In the genomic region with DNA sequence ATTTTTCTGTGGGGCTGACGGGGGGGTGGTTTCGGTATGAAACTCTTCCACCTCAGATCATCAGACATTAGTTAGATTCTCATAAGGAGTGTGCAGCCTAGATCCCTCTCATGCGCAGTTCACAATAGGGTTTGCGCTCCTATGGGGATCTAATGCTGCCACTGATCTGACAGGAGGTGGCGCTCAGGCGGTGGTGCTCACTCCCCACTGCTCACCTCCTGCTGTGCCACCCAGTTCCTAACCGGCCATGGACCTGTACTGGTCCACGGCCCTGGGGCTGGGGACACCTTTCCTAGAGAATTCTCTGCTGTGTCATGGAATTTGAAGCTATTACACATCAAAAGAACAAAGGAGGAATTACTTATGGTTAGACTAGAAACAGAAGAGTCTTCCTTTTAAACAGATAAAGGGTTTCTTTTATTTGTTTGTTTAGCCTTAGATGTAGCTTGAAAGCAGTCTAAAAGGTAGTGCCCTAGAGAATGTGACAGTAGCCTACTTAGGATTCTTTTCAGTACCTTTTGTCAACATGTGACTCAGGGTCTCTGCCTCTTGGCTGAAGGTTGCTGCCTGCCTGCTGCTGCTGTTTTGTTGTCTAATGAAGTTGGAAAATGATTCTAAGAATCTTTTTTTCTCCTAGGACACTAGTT, we compare ENCODE assay signal across 23 cellular contexts. TPM values are rescaled to one million over a fixed set of nuclear protein-coding genes. Genes with fewer than 3 reads are reported as not detected.
DNase-seq lines count a peak whose midpoint lies in the region; ATAC-seq, FAIRE-seq and TF ChIP-seq lines count a peak whose summit lies in the region.
"Had no signal": no experiment of that assay in that cellular context is flagged by ENCODE, and none has a peak within 500 bp of the region (broad histone marks: within the 10 kb centered on the region; RNA-seq: fewer than 3 reads in every experiment).

No MANE protein-coding gene starts in this region.

- no peak for TF ChIP-seq POLR2A in HCT116 (IDR thresholded peaks at IDR 0.05; ENCODE audit: borderline replicate concordance, extremely low read depth, insufficient read depth, insufficient read length)
- no peak for TF ChIP-seq POLR2A in transverse colon (IDR thresholded peaks at IDR 0.05)

- POLR2A ChIA-PET in HCT116 (lab: Charles Lee): no interaction called here

- TF ChIP-seq EP300 in transverse colon (IDR thresholded peaks at IDR 0.05; ENCODE audit: low read depth): no peak

- no peaks in the 10 kb centered on the region for H3K9me2 ChIP-seq in HCT116 (ENCODE audit: insufficient read depth)

- 97% methylated on average over 8 of the region's 8 CpGs; no CpG with 5 or more reads in 1 of the 2 donors for WGBS in transverse colon (ENCODE audit: low coverage in 1 of 2), 2 donors

- TF ChIP-seq CTCF in HCT116 (IDR thresholded peaks at IDR 0.05 in 2 of 3, conservative IDR thresholded peaks at IDR 0.05 in 1 of 3; ENCODE audit: borderline replicate concordance in 1 of 3, insufficient read depth in 1 of 3, low read depth in 2 of 3, low read length in 2 of 3): 0 out of 6 replicates have a peak, but pooled peaks of 1 of the 3 experiments have one; percentile 13
- TF ChIP-seq CTCF in bronchial epithelial cell (IDR thresholded peaks at IDR 0.05; ENCODE audit: insufficient read depth, low read length, severe bottlenecking): no peak
- TF ChIP-seq CTCF in neutrophil (IDR thresholded peaks at IDR 0.05): no peak
- no peak for TF ChIP-seq CTCF in transverse colon (IDR thresholded peaks at IDR 0.05)
- no peak for TF ChIP-seq CTCF in brain microvascular endothelial cell (IDR thresholded peaks at IDR 0.05; ENCODE audit: low read depth, low read length, missing control alignments)

- TF ChIP-seq RAD21 in HCT116 (IDR thresholded peaks at IDR 0.05; ENCODE audit: low read depth): peak; percentile 11; the same call in 1 of the 2 replicates

- in situ Hi-C loops in transverse colon (cut with MboI; ENCODE audit: low pct_ligation_motif_present in 1 of 4, low pct_unique_long_range_greater_than_20kb in 1 of 4, low sequenced_read_pairs in 3 of 4): no loop called here
- in situ Hi-C loops in brain microvascular endothelial cell (cut with HindIII; ENCODE audit: low pct_ligation_motif_present, low sequenced_read_pairs): no loop called here

- peaks cover 40% of the 10 kb centered on the region for H3K36me3 Mint-ChIP-seq in activated naive CD4-positive, alpha-beta T cell treated with anti-CD3 and anti-CD28 coated beads for 36 hours (ENCODE audit: low read depth)

- H3K4me1 Mint-ChIP-seq in activated naive CD4-positive, alpha-beta T cell treated with anti-CD3 and anti-CD28 coated beads for 36 hours (ENCODE audit: low read depth): peaks cover 20% of the 10 kb centered on the region

- CTCF ChIA-PET in HCT116 (lab: Charles Lee): no interaction called here
- CTCF ChIA-PET in activated naive CD4-positive, alpha-beta T cell treated with anti-CD3 and anti-CD28 coated beads for 36 hours (lab: Charles Lee): interaction anchor here (0.7 to 1.3 kb wide), 2 partner anchors 33 to 49 kb away, joined by 3 read pairs; no protein-coding TSS in a partner anchor

- no peak overlapping the region for H2AFZ ChIP-seq in HCT116 (ENCODE audit: low read depth, low read length, poor library complexity, severe bottlenecking)

- peaks cover 60% of the 10 kb centered on the region for H3K79me2 ChIP-seq in HCT116 (ENCODE audit: insufficient read depth, low read length)

- H3K27me3 Mint-ChIP-seq in activated naive CD4-positive, alpha-beta T cell treated with anti-CD3 and anti-CD28 coated beads for 36 hours (ENCODE audit: low read depth): no peaks in the 10 kb centered on the region
- H3K27me3 Mint-ChIP-seq: progenitor cell of endocrine pancreas had no signal

- peaks cover 100% of the 10 kb centered on the region for H3K36me3 ChIP-seq in BLaER1
- 0 out of 4 replicates have a peak, but pooled peaks cover 0 to 3% of the 10 kb centered on the region in 2 experiments for H3K36me3 ChIP-seq in HCT116 (ENCODE audit: control insufficient read depth in 1 of 2, insufficient read depth in 2 of 2, low read length in 2 of 2)
- no peaks in the 10 kb centered on the region for H3K36me3 ChIP-seq in bronchial epithelial cell (ENCODE audit: control insufficient read depth, insufficient read depth, low read length)
- peaks cover 26% of the 10 kb centered on the region for H3K36me3 ChIP-seq in neutrophil
- H3K36me3 ChIP-seq in transverse colon: peaks cover 0 to 18% (median 0%) of the 10 kb centered on the region in 4 donors
- peaks cover 6% of the 10 kb centered on the region for H3K36me3 ChIP-seq in brain microvascular endothelial cell (replicated peaks)

- FAIRE-seq in bronchial epithelial cell (lab: Jason Lieb, UNC): no peak
- FAIRE-seq: frontal cortex, G401.6 had no signal

- DNase-seq in HCT116 (ENCODE audit: low read depth, low spot score): no peak
- DNase-seq in bronchial epithelial cell (ENCODE audit: low read depth): peak; percentile 34
- DNase-seq in activated naive CD4-positive, alpha-beta T cell treated with anti-CD3 and anti-CD28 coated beads for 36 hours: no peak
- DNase-seq in transverse colon: no peak
- no peak for DNase-seq in brain microvascular endothelial cell
- DNase-seq: activated CD4-positive, alpha-beta T cell treated with anti-CD3 and anti-CD28 coated beads, Interleukin-2, amount 50 U/mL, for 4 hours; activated CD4-positive, CD25-positive, alpha-beta regulatory T cell; activated CD8-positive, alpha-beta memory T cell treated with anti-CD3 and anti-CD28 coated beads, Interleukin-2, amount 50 U/mL, for 48 hours; body of pancreas; hypothalamus; IMR-90; NCI-H1105 treated with DMSO at 0.1 percent for 48 hours; NCI-H2029; NCI-H226; NCI-H748 treated with DMSO at 0.1 percent for 48 hours; T1000 had no signal

- H3K27ac Mint-ChIP-seq in activated naive CD4-positive, alpha-beta T cell treated with anti-CD3 and anti-CD28 coated beads for 36 hours: no peak overlapping the region
- H3K27ac Mint-ChIP-seq: progenitor cell of endocrine pancreas had no signal

- H3K27ac ChIP-seq in BLaER1 (no peak overlapping the region), HCT116 (ENCODE audit: low read depth, low read length) (no peak overlapping the region), neutrophil (peak overlapping the region; percentile 39), transverse colon (no peak overlapping the region), brain microvascular endothelial cell (no peak overlapping the region)
- H3K27ac ChIP-seq: body of pancreas had no signal

- H3K4me1 ChIP-seq in BLaER1 (no peaks in the 10 kb centered on the region), HCT116 (ENCODE audit: control insufficient read depth in 1 of 2, insufficient read depth in 2 of 2, low read length in 2 of 2) (peaks cover 18 to 24% of the 10 kb centered on the region in 2 experiments), neutrophil (ENCODE audit: control insufficient read depth in 1 of 2, insufficient read depth in 1 of 2, low read depth in 1 of 2, low read length in 1 of 2) (no peaks in the 10 kb centered on the region), transverse colon (no peaks in the 10 kb centered on the region)
- H3K4me1 ChIP-seq: body of pancreas had no signal

- intact Hi-C loops in HCT116 (cut with micrococcal nuclease) (no loop called here), transverse colon (cut with DNase I; ENCODE audit: low total_unique reads) (no loop called here)
- intact Hi-C loops in activated naive CD4-positive, alpha-beta T cell treated with anti-CD3 and anti-CD28 coated beads for 36 hours (cut with micrococcal nuclease): no loop called here

- peaks cover 4% of the 10 kb centered on the region; the same call in 1 of the 2 replicates for H3K27me3 ChIP-seq in BLaER1
- no peaks in the 10 kb centered on the region for H3K27me3 ChIP-seq in HCT116 (ENCODE audit: insufficient read depth, low read length)
- no peaks in the 10 kb centered on the region for H3K27me3 ChIP-seq in bronchial epithelial cell (ENCODE audit: control insufficient read depth, insufficient read depth, low read length)
- H3K27me3 ChIP-seq in neutrophil: no peaks in the 10 kb centered on the region
- no peaks in the 10 kb centered on the region for H3K27me3 ChIP-seq in transverse colon
- H3K27me3 ChIP-seq in brain microvascular endothelial cell (replicated peaks): no peaks in the 10 kb centered on the region
- H3K27me3 ChIP-seq: body of pancreas had no signal

- H3K4me3 ChIP-seq in BLaER1: peak overlapping the region; percentile 3; the same call in 1 of the 2 replicates
- no peak overlapping the region for H3K4me3 ChIP-seq in HCT116 (replicated peaks in 1 of 2; ENCODE audit: low read depth in 1 of 2, low read length in 2 of 2)
- no peak overlapping the region for H3K4me3 ChIP-seq in bronchial epithelial cell (ENCODE audit: low read depth, low read length)
- H3K4me3 ChIP-seq in neutrophil (ENCODE audit: low read depth in 1 of 2, low read length in 1 of 2): no peak overlapping the region
- no peak overlapping the region for H3K4me3 ChIP-seq in transverse colon
- H3K4me3 ChIP-seq in brain microvascular endothelial cell (ENCODE audit: low read depth, low read length): no peak overlapping the region
- H3K4me3 ChIP-seq: body of pancreas had no signal

- H3K9me3 ChIP-seq in BLaER1 (peaks cover 96% of the 10 kb centered on the region), HCT116 (ENCODE audit: control insufficient read depth in 1 of 2, insufficient read depth in 1 of 2, low read depth in 1 of 2, low read length in 2 of 2) (no peaks in the 10 kb centered on the region), neutrophil (no peaks in the 10 kb centered on the region), transverse colon (no peaks in the 10 kb centered on the region)
- H3K9me3 ChIP-seq: body of pancreas had no signal

- no peak overlapping the region for H3K9ac ChIP-seq in BLaER1
- no peak overlapping the region for H3K9ac ChIP-seq in HCT116 (ENCODE audit: low read length)

- H4K20me1 ChIP-seq in BLaER1 (peaks cover 32% of the 10 kb centered on the region; the same call in 1 of the 2 replicates), HCT116 (ENCODE audit: insufficient read depth) (peaks cover 3% of the 10 kb centered on the region; the same call in 1 of the 2 replicates)

- RAD21 ChIA-PET in HCT116 (lab: Charles Lee; ENCODE audit: low non-redundant PET in 1 of 2, low total read pairs in 2 of 2, uncharacterized antibody in 2 of 2, unreplicated experiment in 2 of 2): no interaction called here

- no TSS peak for BruUV-seq in HCT116 (replicated peaks; lab: Mats Ljungman, UMichigan)

- no peak overlapping the region for H3K4me3 Mint-ChIP-seq in activated naive CD4-positive, alpha-beta T cell treated with anti-CD3 and anti-CD28 coated beads for 36 hours
- H3K4me3 Mint-ChIP-seq: CD14-positive monocyte had no signal

- peaks cover 6% of the 10 kb centered on the region for H3K9me3 Mint-ChIP-seq in activated naive CD4-positive, alpha-beta T cell treated with anti-CD3 and anti-CD28 coated beads for 36 hours

- H3K4me2 ChIP-seq in BLaER1: no peak overlapping the region
- H3K4me2 ChIP-seq in HCT116 (ENCODE audit: low read length): no peak overlapping the region

- ATAC-seq in HCT116: peak; percentile 77
- ATAC-seq: body of pancreas, esophagus mucosa had no signal

TF ChIP-seq in HCT116, 20 proteins besides CTCF, POLR2A, EP300 and RAD21 (continues in another document):
- no peak for TF ChIP-seq TCF7L2 (IDR thresholded peaks at IDR 0.05; ENCODE audit: borderline replicate concordance, extremely low read depth, insufficient read depth, insufficient read length)

RNA-seq across cellular contexts. Expression of a gene that starts 50.2 kb away (rescaled TPM):
- 69.6 TPM for total RNA-seq in HCT116 (2021; ENCODE audit: unreplicated experiment)
- 42.8 and 44.1 TPM in 2 replicates for polyA plus RNA-seq in HCT116 (2012)
- 36.2 and 36.9 TPM in 2 replicates for total RNA-seq in bronchial epithelial cell
- total RNA-seq in activated naive CD4-positive, alpha-beta T cell treated with anti-CD3 and anti-CD28 coated beads for 36 hours: 10 to 100 TPM; 66.6 to 68.4 TPM
- 10 to 100 TPM; 16.3 to 54.5 (median 36.7) TPM for total RNA-seq in transverse colon
